In the genomic region with DNA sequence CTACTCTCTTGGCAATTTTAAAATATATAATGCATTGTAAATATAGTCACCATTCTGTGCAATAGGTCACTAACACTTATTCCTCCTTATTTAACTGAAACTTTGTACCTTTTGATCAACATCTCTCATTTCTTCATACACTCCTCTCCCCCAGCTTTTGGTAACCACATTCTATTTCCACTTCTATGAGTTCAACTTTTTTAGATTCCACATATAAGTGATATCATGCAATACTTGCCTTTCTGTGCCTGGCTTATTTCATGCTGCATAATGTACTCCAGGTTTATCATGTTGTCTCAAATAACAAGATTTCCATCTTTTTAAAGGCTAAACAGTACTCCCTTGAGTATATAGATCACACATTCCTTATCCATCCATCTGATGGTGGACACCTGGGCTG, we compare ENCODE assay signal across 27 cellular contexts.
"Had no signal": no experiment of that assay in that cellular context is flagged by ENCODE, and none has a peak within 500 bp of the region (broad histone marks: within the 10 kb centered on the region; RNA-seq: fewer than 3 reads in every experiment).

No MANE protein-coding gene starts in this region.

- DNase-seq: activated CD4-positive, alpha-beta T cell treated with anti-CD3 and anti-CD28 coated beads, Interleukin-2, amount 10 ng/mL, durations not matched to agents 24 days and 14 days; activated CD4-positive, alpha-beta T cell treated with anti-CD3 and anti-CD28 coated beads, Interleukin-2, amount 50 U/mL, for 4 hours; activated CD8-positive, alpha-beta T cell treated with anti-CD3 and anti-CD28 coated beads for 36 hours; activated effector memory CD4-positive, alpha-beta T cell treated with anti-CD3 and anti-CD28 coated beads, Interleukin-2, amount 50 U/mL, for 16 hours; activated naive CD4-positive, alpha-beta T cell; activated naive CD4-positive, alpha-beta T cell treated with anti-CD3 and anti-CD28 coated beads, Interleukin-2, amount 50 U/mL, for 16 hours; activated naive CD8-positive, alpha-beta T cell treated with anti-CD3 and anti-CD28 coated beads for 36 hours; activated T-cell treated with anti-CD3 and anti-CD28 coated beads, Interleukin-2, amount 50 U/mL, for 1 hour; activated T-cell treated with anti-CD3 and anti-CD28 coated beads, Interleukin-2, amount 50 U/mL, for 72 hours; anterior cingulate cortex; brain microvascular endothelial cell; cerebellar nuclear complex; Karpas-422; KBM-7; MV-4-11; NCI-H1092; NCI-H1436 treated with DMSO at 0.1 percent for 48 hours; NCI-H1694 treated with DMSO at 0.1 percent for 48 hours; NCI-H2029; NCI-H345; NCI-H524 treated with DMSO at 0.1 percent for 48 hours; NK-92 treated with Interleukin-12 subunit alpha and Interleukin-12 subunit beta, amount 100 ng/mL, for 24 hours; OCI-M1; SHP77 treated with DMSO at 0.1 percent for 48 hours had no signal

- ATAC-seq: activated CD8-positive, alpha-beta T cell treated with anti-CD3 and anti-CD28 coated beads for 36 hours; activated T-cell treated with anti-CD3 and anti-CD28 coated beads, Interleukin-2, amount 50 U/mL, for 72 hours; activated T-helper 17 cell treated with anti-CD3 and anti-CD28 coated beads, Interleukin-2, amount 50 U/mL, for 72 hours; Panc1 had no signal

- H3K4me3 ChIP-seq: SJSA1 had no signal
